Comparison of ENCODE assay signal across 1 cellular context in genomic region chr20:44648068-44648467, GRCh38.
TF ChIP-seq lines count a peak whose summit lies in the region.

No MANE protein-coding gene starts in this region.

TF ChIP-seq in GM12878, 131 proteins besides CTCF, POLR2A, EP300 and RAD21:
- TF ChIP-seq, protein P1, sequence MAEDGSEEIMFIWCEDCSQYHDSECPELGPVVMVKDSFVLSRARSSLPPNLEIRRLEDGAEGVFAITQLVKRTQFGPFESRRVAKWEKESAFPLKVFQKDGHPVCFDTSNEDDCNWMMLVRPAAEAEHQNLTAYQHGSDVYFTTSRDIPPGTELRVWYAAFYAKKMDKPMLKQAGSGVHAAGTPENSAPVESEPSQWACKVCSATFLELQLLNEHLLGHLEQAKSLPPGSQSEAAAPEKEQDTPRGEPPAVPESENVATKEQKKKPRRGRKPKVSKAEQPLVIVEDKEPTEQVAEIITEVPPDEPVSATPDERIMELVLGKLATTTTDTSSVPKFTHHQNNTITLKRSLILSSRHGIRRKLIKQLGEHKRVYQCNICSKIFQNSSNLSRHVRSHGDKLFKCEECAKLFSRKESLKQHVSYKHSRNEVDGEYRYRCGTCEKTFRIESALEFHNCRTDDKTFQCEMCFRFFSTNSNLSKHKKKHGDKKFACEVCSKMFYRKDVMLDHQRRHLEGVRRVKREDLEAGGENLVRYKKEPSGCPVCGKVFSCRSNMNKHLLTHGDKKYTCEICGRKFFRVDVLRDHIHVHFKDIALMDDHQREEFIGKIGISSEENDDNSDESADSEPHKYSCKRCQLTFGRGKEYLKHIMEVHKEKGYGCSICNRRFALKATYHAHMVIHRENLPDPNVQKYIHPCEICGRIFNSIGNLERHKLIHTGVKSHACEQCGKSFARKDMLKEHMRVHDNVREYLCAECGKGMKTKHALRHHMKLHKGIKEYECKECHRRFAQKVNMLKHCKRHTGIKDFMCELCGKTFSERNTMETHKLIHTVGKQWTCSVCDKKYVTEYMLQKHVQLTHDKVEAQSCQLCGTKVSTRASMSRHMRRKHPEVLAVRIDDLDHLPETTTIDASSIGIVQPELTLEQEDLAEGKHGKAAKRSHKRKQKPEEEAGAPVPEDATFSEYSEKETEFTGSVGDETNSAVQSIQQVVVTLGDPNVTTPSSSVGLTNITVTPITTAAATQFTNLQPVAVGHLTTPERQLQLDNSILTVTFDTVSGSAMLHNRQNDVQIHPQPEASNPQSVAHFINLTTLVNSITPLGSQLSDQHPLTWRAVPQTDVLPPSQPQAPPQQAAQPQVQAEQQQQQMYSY (CRISPR knock-in tag; IDR thresholded peaks at IDR 0.05), result no peak
- no peak for TF ChIP-seq ZBTB33 (IDR thresholded peaks at IDR 0.05)
TF ChIP-seq in GM12878: peak in this region for 0.
